Comparison of ENCODE assay signal across 19 cellular contexts in the genomic region with DNA sequence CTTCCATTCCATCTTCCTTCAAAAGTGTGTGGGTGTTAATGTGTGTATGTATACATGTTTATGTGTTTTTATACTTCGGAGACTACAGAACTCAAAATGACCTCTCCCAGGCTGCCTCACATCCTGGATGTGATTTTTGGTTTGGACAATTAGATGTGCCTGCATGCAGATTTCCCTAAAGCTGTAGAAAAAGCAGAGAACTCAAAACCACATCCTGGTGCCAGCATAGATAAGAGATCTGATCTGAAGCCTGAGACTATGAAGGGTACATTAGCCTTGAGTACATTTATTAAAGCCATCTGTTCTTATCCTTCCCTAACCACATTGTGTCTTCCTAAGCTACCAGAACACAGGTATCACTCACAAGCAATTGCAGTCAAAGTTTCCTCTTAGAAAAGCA.
DNase-seq lines count a peak whose midpoint lies in the region; FAIRE-seq and TF ChIP-seq lines count a peak whose summit lies in the region.
"Had no signal": no experiment of that assay in that cellular context is flagged by ENCODE, and none has a peak within 500 bp of the region (broad histone marks: within the 10 kb centered on the region; RNA-seq: fewer than 3 reads in every experiment).

No MANE protein-coding gene starts in this region.

- H3K9me3 Mint-ChIP-seq in astrocyte (ENCODE audit: unreplicated experiment) (no peaks in the 10 kb centered on the region), immature natural killer cell (no peaks in the 10 kb centered on the region)

- peaks cover 28% of the 10 kb centered on the region for H3K4me1 ChIP-seq in astrocyte (ENCODE audit: insufficient read depth, low read length)
- H3K4me1 ChIP-seq: HAP-1 had no signal

- H3K36me3 Mint-ChIP-seq in astrocyte (ENCODE audit: low read depth, unreplicated experiment) (peaks cover 2% of the 10 kb centered on the region), immature natural killer cell (no peaks in the 10 kb centered on the region)
- H3K36me3 Mint-ChIP-seq: activated CD8-positive, alpha-beta memory T cell treated with anti-CD3 and anti-CD28 coated beads, Interleukin-2, amount 10 ng/mL, durations not matched to agents 7 days and 5 days had no signal

- no peak overlapping the region for H3K9ac ChIP-seq in astrocyte (ENCODE audit: low read length)

- no peak for TF ChIP-seq CTCF in astrocyte (IDR thresholded peaks at IDR 0.05; ENCODE audit: insufficient read depth, low read depth, low read length)

- H3K4me3 Mint-ChIP-seq in astrocyte (ENCODE audit: unreplicated experiment) (no peak overlapping the region), immature natural killer cell (no peak overlapping the region)
- H3K4me3 Mint-ChIP-seq: activated CD8-positive, alpha-beta memory T cell treated with anti-CD3 and anti-CD28 coated beads, Interleukin-2, amount 10 ng/mL, durations not matched to agents 7 days and 5 days; nephron progenitor cell had no signal

- FAIRE-seq in astrocyte (lab: Jason Lieb, UNC): peak; percentile 88
- FAIRE-seq: colon had no signal

- H3K4me2 ChIP-seq in astrocyte (ENCODE audit: low read length): peak overlapping the region; percentile 28

- H3K9me3 ChIP-seq in astrocyte (ENCODE audit: insufficient read depth, low read depth, low read length): no peaks in the 10 kb centered on the region
- H3K9me3 ChIP-seq: adrenal gland, HAP-1 had no signal

- no peak overlapping the region for H2AFZ ChIP-seq in astrocyte (ENCODE audit: low read depth, low read length)

- peak; percentile 17 for DNase-seq in DMS 273 treated with DMSO at 0.1 percent for 48 hours (lab: John Stamatoyannopoulos, UW)
- DNase-seq in LHCN-M2 (ENCODE audit: low read depth): peak; percentile 78
- peak; percentile 62 for DNase-seq in astrocyte (ENCODE audit: low read depth)
- peak; percentile 50 for DNase-seq in iris pigment epithelial cell (ENCODE audit: low read depth)
- no peak for DNase-seq in immature natural killer cell
- DNase-seq in hepatic stellate cell (ENCODE audit: low spot score): no peak
- no peak for DNase-seq in medulla oblongata (ENCODE audit: extremely low spot score)
- DNase-seq in DMS153 treated with DMSO at 0.1 percent for 48 hours (lab: John Stamatoyannopoulos, UW; ENCODE audit: unreplicated experiment): no peak
- DNase-seq: activated CD8-positive, alpha-beta memory T cell treated with anti-CD3 and anti-CD28 coated beads, Interleukin-2, amount 10 ng/mL, durations not matched to agents 7 days and 5 days; adrenal gland; AML-193; NCI-H1436; NCI-H446; nephron progenitor cell; SHP77; T-helper 9 cell had no signal

- H3K27me3 ChIP-seq in astrocyte (ENCODE audit: insufficient read depth, low read length): no peaks in the 10 kb centered on the region
- H3K27me3 ChIP-seq: adrenal gland had no signal

- H3K36me3 ChIP-seq in astrocyte (ENCODE audit: insufficient read depth, low read length): no peaks in the 10 kb centered on the region
- H3K36me3 ChIP-seq: adrenal gland, HAP-1 had no signal

- H3K27ac ChIP-seq in astrocyte (ENCODE audit: low read depth, low read length): peak overlapping the region; percentile 11
- H3K27ac ChIP-seq: adrenal gland had no signal

- no peaks in the 10 kb centered on the region for H3K79me2 ChIP-seq in astrocyte (ENCODE audit: insufficient read depth, low read length)

- H3K4me1 Mint-ChIP-seq in astrocyte (ENCODE audit: low read depth, unreplicated experiment) (peaks cover 35% of the 10 kb centered on the region), immature natural killer cell (no peaks in the 10 kb centered on the region)

- H3K27ac Mint-ChIP-seq in astrocyte (ENCODE audit: unreplicated experiment) (peak overlapping the region; percentile 29), immature natural killer cell (no peak overlapping the region)
- H3K27ac Mint-ChIP-seq: activated CD8-positive, alpha-beta memory T cell treated with anti-CD3 and anti-CD28 coated beads, Interleukin-2, amount 10 ng/mL, durations not matched to agents 7 days and 5 days; nephron progenitor cell had no signal

- no peaks in the 10 kb centered on the region for H4K20me1 ChIP-seq in astrocyte (ENCODE audit: insufficient read depth, low read length)

- H3K27me3 Mint-ChIP-seq in astrocyte (ENCODE audit: low read depth, unreplicated experiment) (no peaks in the 10 kb centered on the region), immature natural killer cell (ENCODE audit: low read depth in 3 of 3) (peaks cover 0 to 10% (median 3%) of the 10 kb centered on the region in 3 donors)

- H3K4me3 ChIP-seq in astrocyte (ENCODE audit: insufficient read depth, low read depth, low read length): no peak overlapping the region
- H3K4me3 ChIP-seq: adrenal gland, HAP-1, lung had no signal

Comparison
In these comparisons a context has a peak if more than half of its experiments do, and no peak if none do; other contexts are left out.
1. DNase-seq: peak in DMS 273 treated with DMSO at 0.1 percent for 48 hours (single experiment), LHCN-M2 (single experiment), astrocyte (single experiment) and iris pigment epithelial cell (single experiment); none in immature natural killer cell (0 of 3), hepatic stellate cell (single experiment), medulla oblongata (single experiment) and DMS153 treated with DMSO at 0.1 percent for 48 hours (single experiment).